ENCODE assay signal across 13 cellular contexts in the genomic region with DNA sequence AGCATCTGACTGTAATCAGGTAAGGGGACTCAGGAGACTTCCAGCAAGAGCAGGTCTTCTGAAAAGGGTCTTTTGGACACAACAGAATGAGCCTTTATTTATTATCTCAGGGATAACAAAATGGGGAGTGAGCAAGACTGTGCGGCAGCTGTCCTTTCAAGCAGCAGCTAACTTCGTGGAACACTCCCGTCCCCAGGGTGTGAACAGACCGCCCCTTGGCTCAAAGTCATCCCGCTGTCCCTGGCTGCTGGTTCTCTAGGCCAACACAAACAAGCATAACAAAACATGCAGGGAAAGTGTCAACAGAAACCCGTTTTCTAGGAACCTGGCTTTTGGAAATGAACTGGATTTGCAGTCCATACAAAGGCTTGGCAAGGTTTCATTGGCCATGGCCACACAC.
"Had no signal": no experiment of that assay in that cellular context is flagged by ENCODE, and none has a peak within 500 bp of the region (broad histone marks: within the 10 kb centered on the region; RNA-seq: fewer than 3 reads in every experiment).

No MANE protein-coding gene starts in this region.

- H3K36me3 ChIP-seq: spleen, upper lobe of left lung had no signal

- ATAC-seq: naive thymus-derived CD4-positive, alpha-beta T cell; stimulated activated naive B cell treated with anti-CD40 and anti-IgM and Interleukin-4, amounts not matched to agents 10 μg/mL and 1 μg/mL and 100 μg/mL, for 72 hours had no signal

- H3K9ac ChIP-seq: parathyroid adenoma had no signal

- H3K27ac ChIP-seq: parathyroid adenoma, spleen, upper lobe of left lung had no signal

- H3K4me3 ChIP-seq: spleen, upper lobe of left lung had no signal

- H3K4me1 ChIP-seq: parathyroid adenoma, upper lobe of left lung had no signal

- DNase-seq: activated B cell treated with CpG ODN at 0.5 μM for 24 hours; activated CD4-positive, alpha-beta T cell treated with anti-CD3 and anti-CD28 coated beads, Interleukin-2, amount 10 ng/mL, durations not matched to agents 24 days and 14 days; activated CD8-positive, alpha-beta memory T cell treated with anti-CD3 and anti-CD28 coated beads for 24 hours; activated naive CD4-positive, alpha-beta T cell treated with anti-CD3 and anti-CD28 coated beads, Interleukin-2, amount 10 ng/mL, durations not matched to agents 7 days and 5 days; central memory CD4-positive, alpha-beta T cell; effector memory CD4-positive, alpha-beta T cell; mammary epithelial cell; naive thymus-derived CD4-positive, alpha-beta T cell; spleen; stimulated activated CD4-positive, alpha-beta T cell treated with anti-CD3 and anti-CD28 coated beads, Interleukin-1b, Interleukin-23, amount 100 ng/mL, for 48 hours; stimulated activated naive B cell treated with anti-CD40 and anti-IgM and Interleukin-4, amounts not matched to agents 10 μg/mL and 1 μg/mL and 100 μg/mL, for 72 hours; upper lobe of left lung had no signal

- H2AFZ ChIP-seq: parathyroid adenoma had no signal

- H3K79me2 ChIP-seq: parathyroid adenoma had no signal

- H3K9me3 ChIP-seq: spleen, upper lobe of left lung had no signal

- H3K27me3 ChIP-seq: upper lobe of left lung had no signal
